ENCODE assay signal across 5 cellular contexts in the genomic region with DNA sequence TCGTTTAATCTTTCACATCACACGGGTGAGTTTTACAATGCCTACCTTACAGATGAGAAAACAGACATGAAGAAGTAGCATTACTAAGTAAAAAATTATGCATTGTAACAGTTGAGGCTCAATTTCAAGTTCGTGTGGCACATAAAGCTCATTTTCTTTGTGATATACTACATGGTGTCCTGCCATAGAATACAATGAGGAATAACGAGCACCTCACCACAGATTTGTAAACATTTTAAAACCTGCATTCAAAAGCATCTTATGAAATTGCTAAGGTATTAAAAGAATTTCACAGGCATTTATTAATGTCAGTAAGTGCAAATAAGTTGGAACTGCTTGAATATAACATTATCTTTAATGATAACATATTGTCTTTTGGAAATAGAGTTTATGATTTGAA.
"Had no signal": no experiment of that assay in that cellular context is flagged by ENCODE, and none has a peak within 500 bp of the region (broad histone marks: within the 10 kb centered on the region; RNA-seq: fewer than 3 reads in every experiment).

No MANE protein-coding gene starts in this region.

- H3K4me3 ChIP-seq: K562 had no signal

- H3K27ac ChIP-seq: HL-60 had no signal

- ATAC-seq: HepG2, K562 had no signal

- DNase-seq: IMR-90, KBM-7 had no signal
